Comparison of ENCODE assay signal across 8 cellular contexts in genomic region chrX:103343105-103343504, GRCh38. TPM values are rescaled to one million over a fixed set of nuclear protein-coding genes. Genes with fewer than 3 reads are reported as not detected.
DNase-seq lines count a peak whose midpoint lies in the region; ATAC-seq and TF ChIP-seq lines count a peak whose summit lies in the region.

No MANE protein-coding gene starts in this region.

- H2AFZ ChIP-seq in hepatocyte = no peak overlapping the region

- DNase-seq in NCI-H1417 (lab: John Stamatoyannopoulos, UW) = peak; percentile 4 to 41 (median 17)
- no peak for DNase-seq in NCI-H1417 treated with DMSO at 0.1 percent for 48 hours (lab: John Stamatoyannopoulos, UW)
- DNase-seq in NCI-H2227 treated with DMSO at 0.1 percent for 48 hours (lab: John Stamatoyannopoulos, UW) = peak; percentile 43
- peak; percentile 42 for DNase-seq in activated naive CD4-positive, alpha-beta T cell treated with anti-CD3 and anti-CD28 coated beads, Interleukin-2, amount 50 U/mL, for 16 hours
- peak; percentile 61 for DNase-seq in hepatocyte (ENCODE audit: low spot score)
- DNase-seq in stimulated activated CD4-positive, alpha-beta T cell treated with anti-CD3 and anti-CD28 coated beads, Interleukin-4, amount 100 ng/mL, for 24 hours = peak; percentile 25

- H3K9me3 ChIP-seq in hepatocyte (ENCODE audit: low read depth) = no peaks in the 10 kb centered on the region

- H3K4me3 ChIP-seq in hepatocyte = no peak overlapping the region

- peak; percentile 58 for TF ChIP-seq CTCF in hepatocyte (IDR thresholded peaks at IDR 0.05; ENCODE audit: poor library complexity)

- H3K79me2 ChIP-seq in hepatocyte = no peaks in the 10 kb centered on the region

- H3K4me1 ChIP-seq in hepatocyte (ENCODE audit: insufficient read depth) = no peaks in the 10 kb centered on the region

- H3K9me2 ChIP-seq in hepatocyte (replicated peaks; ENCODE audit: insufficient read depth) = no peaks in the 10 kb centered on the region

- H4K20me1 ChIP-seq in hepatocyte (ENCODE audit: insufficient read depth, poor library complexity, severe bottlenecking) = no peaks in the 10 kb centered on the region

- no peak overlapping the region for H3K27ac ChIP-seq in hepatocyte

- no peaks in the 10 kb centered on the region for H3K36me3 ChIP-seq in hepatocyte (replicated peaks; ENCODE audit: insufficient read depth, low read depth)

- H3K4me2 ChIP-seq in hepatocyte = no peak overlapping the region

- WGBS in hepatocyte (ENCODE audit: low lambda C conversion rate, missing lambda C conversion rate) = 38% methylated on average over 2 of the region's 2 CpGs

- peak; percentile 76 for ATAC-seq in GM21526 (IDR thresholded peaks at IDR 0.05; ENCODE audit: low FRiP score, unreplicated experiment)
- ATAC-seq in HG03565 (IDR thresholded peaks at IDR 0.05; ENCODE audit: unreplicated experiment) = no peak

- no peaks in the 10 kb centered on the region for H3K27me3 ChIP-seq in hepatocyte

RNA-seq across cellular contexts. Expression of gene TCEAL7, which starts 13.1 kb away (rescaled TPM):
- total RNA-seq in hepatocyte = 14.7 and 16.0 TPM in 2 replicates
- 6.6 and 6.9 TPM in 2 replicates for polyA plus RNA-seq in hepatocyte

RNA-seq across cellular contexts. Expression of gene TCEAL9, which starts 13.2 kb away (rescaled TPM):
- 212 and 239 TPM in 2 replicates for total RNA-seq in hepatocyte
- 257 and 305 TPM in 2 replicates for polyA plus RNA-seq in hepatocyte

RNA-seq across cellular contexts. Expression of gene BEX2, which starts 32.3 kb away (rescaled TPM):
- 28.1 and 37.7 TPM in 2 replicates for total RNA-seq in hepatocyte
- 39.1 and 45.4 TPM in 2 replicates for polyA plus RNA-seq in hepatocyte

RNA-seq across cellular contexts. Expression of gene BEX3, which starts 33.2 kb away (rescaled TPM):
- 267 and 271 TPM in 2 replicates for total RNA-seq in hepatocyte
- 506 and 616 TPM in 2 replicates for polyA plus RNA-seq in hepatocyte
